Comparison of ENCODE assay signal across 8 cellular contexts in the genomic region with DNA sequence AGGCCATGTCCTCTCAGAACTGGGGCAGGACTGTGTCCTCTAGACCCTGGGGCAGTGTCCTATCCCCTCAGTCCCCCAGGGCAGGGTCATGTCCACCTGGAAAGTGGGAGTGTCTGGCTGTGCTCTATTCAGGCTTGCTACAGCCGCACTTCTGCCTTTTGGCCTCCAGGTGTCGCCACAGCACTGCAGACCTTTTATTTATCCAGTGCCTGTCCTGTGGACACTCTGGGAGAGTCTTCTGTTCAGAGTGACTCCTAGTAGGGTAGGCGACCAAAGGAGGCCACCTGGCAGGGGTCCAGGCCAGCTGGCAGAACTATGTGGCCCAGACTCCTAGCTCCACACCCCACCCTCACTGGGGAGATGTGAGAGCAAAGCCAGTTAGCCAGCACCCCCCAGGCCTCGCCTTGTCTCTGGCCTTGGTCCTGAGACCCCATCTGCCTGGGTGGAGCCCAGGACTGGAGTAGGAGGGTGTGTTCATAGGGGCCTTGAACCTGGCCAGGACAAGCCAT. TPM values are rescaled to one million over a fixed set of nuclear protein-coding genes. Genes with fewer than 3 reads are reported as not detected.
DNase-seq lines count a peak whose midpoint lies in the region; ATAC-seq and TF ChIP-seq lines count a peak whose summit lies in the region.

No MANE protein-coding gene starts in this region.

- peaks cover 8% of the 10 kb centered on the region for H3K4me1 ChIP-seq in CD8-positive, alpha-beta memory T cell (ENCODE audit: insufficient read depth, low read length)

- no peak for ATAC-seq in GM18505 (IDR thresholded peaks at IDR 0.05; ENCODE audit: unreplicated experiment)

- TF ChIP-seq POLR2A in GM18505 (IDR thresholded peaks at IDR 0.05; ENCODE audit: borderline replicate concordance, extremely low read depth, insufficient read depth, insufficient read length): no peak

- no peaks in the 10 kb centered on the region for H3K36me3 Mint-ChIP-seq in CD8-positive, alpha-beta memory T cell
- H3K36me3 Mint-ChIP-seq in activated CD4-positive, alpha-beta T cell treated with anti-CD3 and anti-CD28 coated beads, Interleukin-2, amount 10 ng/mL, durations not matched to agents 7 days and 5 days (ENCODE audit: low read depth): no peaks in the 10 kb centered on the region

- DNase-seq in CD8-positive, alpha-beta memory T cell: peak; percentile 44 to 77 (median 58)
- DNase-seq in HCEC 1CT (peak; percentile 45), NCI-H345 treated with DMSO at 0.1 percent for 48 hours (lab: John Stamatoyannopoulos, UW; ENCODE audit: unreplicated experiment) (peak; percentile 23), dermis blood vessel endothelial cell (peak; percentile 82), lung microvascular endothelial cell (ENCODE audit: low read depth in 2 of 2) (peak; percentile 71 to 80)
- DNase-seq in activated CD4-positive, alpha-beta T cell treated with anti-CD3 and anti-CD28 coated beads, Interleukin-2, amount 10 ng/mL, durations not matched to agents 7 days and 5 days: peak; percentile 74
- peak; percentile 40 for DNase-seq in stimulated activated CD8-positive, alpha-beta memory T cell treated with anti-CD3 and anti-CD28 coated beads, Interleukin-15, amount 100 ng/mL, for 48 hours (ENCODE audit: low read depth in 2 of 2)

- H3K27me3 Mint-ChIP-seq in CD8-positive, alpha-beta memory T cell: peaks cover 8 to 11% of the 10 kb centered on the region in 2 donors
- H3K27me3 Mint-ChIP-seq in activated CD4-positive, alpha-beta T cell treated with anti-CD3 and anti-CD28 coated beads, Interleukin-2, amount 10 ng/mL, durations not matched to agents 7 days and 5 days: peaks cover 15% of the 10 kb centered on the region

- H3K9me3 Mint-ChIP-seq in CD8-positive, alpha-beta memory T cell: no peaks in the 10 kb centered on the region
- H3K9me3 Mint-ChIP-seq in activated CD4-positive, alpha-beta T cell treated with anti-CD3 and anti-CD28 coated beads, Interleukin-2, amount 10 ng/mL, durations not matched to agents 7 days and 5 days: no peaks in the 10 kb centered on the region

- peaks cover 0 to 5% (median 1%) of the 10 kb centered on the region in 3 donors for H3K4me1 Mint-ChIP-seq in CD8-positive, alpha-beta memory T cell
- H3K4me1 Mint-ChIP-seq in activated CD4-positive, alpha-beta T cell treated with anti-CD3 and anti-CD28 coated beads, Interleukin-2, amount 10 ng/mL, durations not matched to agents 7 days and 5 days: peaks cover 6% of the 10 kb centered on the region

- CTCF ChIA-PET in CD8-positive, alpha-beta memory T cell (lab: Charles Lee): interaction anchor here (0.6 to 0.9 kb wide), 5 partner anchors 9 to 205 kb away, joined by 3 to 4 read pairs (median 3); no protein-coding TSS in a partner anchor
- CTCF ChIA-PET in activated CD4-positive, alpha-beta T cell treated with anti-CD3 and anti-CD28 coated beads, Interleukin-2, amount 10 ng/mL, durations not matched to agents 7 days and 5 days (lab: Charles Lee): interaction anchor here (0.6 to 1.2 kb wide), 3 partner anchors 10 to 43 kb away, joined by 3 to 4 read pairs (median 3); no protein-coding TSS in a partner anchor

- no peak overlapping the region for H3K4me3 Mint-ChIP-seq in CD8-positive, alpha-beta memory T cell
- no peak overlapping the region for H3K4me3 Mint-ChIP-seq in activated CD4-positive, alpha-beta T cell treated with anti-CD3 and anti-CD28 coated beads, Interleukin-2, amount 10 ng/mL, durations not matched to agents 7 days and 5 days

- peaks cover 6% of the 10 kb centered on the region for H3K27me3 ChIP-seq in CD8-positive, alpha-beta memory T cell (ENCODE audit: insufficient read depth, low read length, poor library complexity, severe bottlenecking)

- no peak overlapping the region for H3K4me3 ChIP-seq in CD8-positive, alpha-beta memory T cell (ENCODE audit: low read length)

- H3K9me3 ChIP-seq in CD8-positive, alpha-beta memory T cell (ENCODE audit: low read length): no peaks in the 10 kb centered on the region

- POLR2A ChIA-PET in CD8-positive, alpha-beta memory T cell (lab: Charles Lee): no interaction called here
- POLR2A ChIA-PET in activated CD4-positive, alpha-beta T cell treated with anti-CD3 and anti-CD28 coated beads, Interleukin-2, amount 10 ng/mL, durations not matched to agents 7 days and 5 days (lab: Charles Lee): no interaction called here

- H3K36me3 ChIP-seq in CD8-positive, alpha-beta memory T cell (ENCODE audit: insufficient read depth, low read length): no peaks in the 10 kb centered on the region

- no peak overlapping the region for H3K27ac ChIP-seq in CD8-positive, alpha-beta memory T cell (ENCODE audit: low read depth, low read length)

- H3K27ac Mint-ChIP-seq in CD8-positive, alpha-beta memory T cell: no peak overlapping the region
- H3K27ac Mint-ChIP-seq in activated CD4-positive, alpha-beta T cell treated with anti-CD3 and anti-CD28 coated beads, Interleukin-2, amount 10 ng/mL, durations not matched to agents 7 days and 5 days: no peak overlapping the region

RNA-seq across cellular contexts. Expression of a gene that starts 3.9 kb away (rescaled TPM):
- total RNA-seq in CD8-positive, alpha-beta memory T cell: under 1 TPM in 1 of 2 experiments, not detected in 1; 0.16 TPM
- polyA plus RNA-seq in CD8-positive, alpha-beta memory T cell: 0.67 TPM
- 1 to 10 TPM; 1.2 to 1.6 TPM for total RNA-seq in activated CD4-positive, alpha-beta T cell treated with anti-CD3 and anti-CD28 coated beads, Interleukin-2, amount 10 ng/mL, durations not matched to agents 7 days and 5 days
- total RNA-seq in dermis blood vessel endothelial cell (0.17 TPM in 1 of 2 replicates, not detected in the other), lung microvascular endothelial cell (under 0.01 TPM in 1 of 2 replicates, not detected in the other)

RNA-seq across cellular contexts. Expression of a gene that starts 11.6 kb away (rescaled TPM):
- total RNA-seq in CD8-positive, alpha-beta memory T cell: under 1 TPM; 0.84 to 0.96 TPM
- polyA plus RNA-seq in CD8-positive, alpha-beta memory T cell: 1.2 TPM
- total RNA-seq in activated CD4-positive, alpha-beta T cell treated with anti-CD3 and anti-CD28 coated beads, Interleukin-2, amount 10 ng/mL, durations not matched to agents 7 days and 5 days: 10 to 100 TPM; 15.5 to 16.6 TPM
- 7.5 and 8.5 TPM in 2 replicates for total RNA-seq in dermis blood vessel endothelial cell
- total RNA-seq in lung microvascular endothelial cell: 3.7 and 5.8 TPM in 2 replicates

RNA-seq across cellular contexts. Expression of a gene that starts 12.6 kb away (rescaled TPM):
- not detected for total RNA-seq in CD8-positive, alpha-beta memory T cell
- 0.13 TPM for polyA plus RNA-seq in CD8-positive, alpha-beta memory T cell
- total RNA-seq in activated CD4-positive, alpha-beta T cell treated with anti-CD3 and anti-CD28 coated beads, Interleukin-2, amount 10 ng/mL, durations not matched to agents 7 days and 5 days: not detected
- total RNA-seq in dermis blood vessel endothelial cell: not detected in 2 replicates
- total RNA-seq in lung microvascular endothelial cell: not detected in 2 replicates

Comparison
In these comparisons a context has a peak if more than half of its experiments do, and no peak if none do; other contexts are left out.
1. DNase-seq: peak in every context shown above with its lines; median percentile 82 in dermis blood vessel endothelial cell; 76 in lung microvascular endothelial cell; 74 in activated CD4-positive, alpha-beta T cell treated with anti-CD3 and anti-CD28 coated beads, Interleukin-2, amount 10 ng/mL, durations not matched to agents 7 days and 5 days; 58 in CD8-positive, alpha-beta memory T cell; 45 in HCEC 1CT; 40 in stimulated activated CD8-positive, alpha-beta memory T cell treated with anti-CD3 and anti-CD28 coated beads, Interleukin-15, amount 100 ng/mL, for 48 hours; 23 in NCI-H345 treated with DMSO at 0.1 percent for 48 hours.